ENCODE assay signal across 14 cellular contexts in genomic region chr7:19118896-19119301, GRCh38. TPM values are rescaled to one million over a fixed set of nuclear protein-coding genes. Genes with fewer than 3 reads are reported as not detected.
DNase-seq lines count a peak whose midpoint lies in the region; ATAC-seq and TF ChIP-seq lines count a peak whose summit lies in the region.
"Had no signal": no experiment of that assay in that cellular context is flagged by ENCODE, and none has a peak within 500 bp of the region (broad histone marks: within the 10 kb centered on the region; RNA-seq: fewer than 3 reads in every experiment).

No MANE protein-coding gene starts in this region.

- H3K27me3 ChIP-seq in NT2/D1 (ENCODE audit: insufficient read depth, insufficient read length), result peaks cover 73% of the 10 kb centered on the region

- in situ Hi-C loops in GM13977 (cut with MboI; ENCODE audit: low pct_unique_long_range_greater_than_20kb, low sequenced_read_pairs, unreplicated experiment), result no loop called here

- H3K9me3 ChIP-seq in NT2/D1 (ENCODE audit: insufficient read depth, low read length), result no peaks in the 10 kb centered on the region
- H3K9me3 ChIP-seq: SJCRH30 had no signal

- H3K36me3 ChIP-seq in NT2/D1 (ENCODE audit: insufficient read depth, insufficient read length, low read length), result no peaks in the 10 kb centered on the region
- H3K36me3 ChIP-seq: SJCRH30 had no signal

- H3K27ac Mint-ChIP-seq in glutamatergic neuron (ENCODE audit: unreplicated experiment) (no peak overlapping the region), progenitor cell of endocrine pancreas (no peak overlapping the region)
- H3K27ac Mint-ChIP-seq: dendritic cell treated with granulocyte-macrophage colony-stimulating factor and Interleukin-4, amounts not matched to agents 40 ng/mL and 50 ng/mL, for 4 days had no signal

- H3K27me3 Mint-ChIP-seq in glutamatergic neuron (ENCODE audit: unreplicated experiment), result peaks cover 28% of the 10 kb centered on the region
- peaks cover 73% of the 10 kb centered on the region for H3K27me3 Mint-ChIP-seq in progenitor cell of endocrine pancreas

- H3K4me1 Mint-ChIP-seq in glutamatergic neuron (ENCODE audit: low read depth, unreplicated experiment) (peaks cover 3% of the 10 kb centered on the region), progenitor cell of endocrine pancreas (ENCODE audit: low read depth) (peaks cover 3% of the 10 kb centered on the region)

- H3K9ac ChIP-seq in NT2/D1 (ENCODE audit: insufficient read length, low read depth), result peak overlapping the region; percentile 45

- ATAC-seq in HG02588 (IDR thresholded peaks at IDR 0.05; ENCODE audit: unreplicated experiment), result no peak
- no peak for ATAC-seq in GM18498 (IDR thresholded peaks at IDR 0.05; ENCODE audit: unreplicated experiment)
- ATAC-seq in HG02571 (IDR thresholded peaks at IDR 0.05; ENCODE audit: unreplicated experiment), result no peak

- peaks cover 2% of the 10 kb centered on the region for H3K4me1 ChIP-seq in NT2/D1 (ENCODE audit: insufficient read depth, insufficient read length)
- H3K4me1 ChIP-seq: SJCRH30 had no signal

- DNase-seq in ELR (ENCODE audit: low read depth) (peak; percentile 50), NT2/D1 (ENCODE audit: low read depth, low spot score) (no peak), glutamatergic neuron (peak; percentile 63), progenitor cell of endocrine pancreas (ENCODE audit: low spot score, unreplicated experiment) (no peak), GM13977 (ENCODE audit: low spot score) (no peak)
- DNase-seq: NCI-H1417 treated with DMSO at 0.1 percent for 48 hours, NCI-H526 treated with DMSO at 0.1 percent for 48 hours, SJCRH30 had no signal

- peak overlapping the region; percentile 13 for H3K4me3 ChIP-seq in NT2/D1 (ENCODE audit: insufficient read length, low read depth)
- H3K4me3 ChIP-seq: SJCRH30 had no signal

- peaks cover 6% of the 10 kb centered on the region for H3K9me3 Mint-ChIP-seq in glutamatergic neuron (ENCODE audit: unreplicated experiment)
- H3K9me3 Mint-ChIP-seq in progenitor cell of endocrine pancreas (ENCODE audit: low read depth), result no peaks in the 10 kb centered on the region
- H3K9me3 Mint-ChIP-seq: dendritic cell treated with granulocyte-macrophage colony-stimulating factor and Interleukin-4, amounts not matched to agents 40 ng/mL and 50 ng/mL, for 4 days had no signal

- no peak for TF ChIP-seq CTCF in glutamatergic neuron (IDR thresholded peaks at IDR 0.05; ENCODE audit: partially characterized antibody, unreplicated experiment)
- no peak for TF ChIP-seq CTCF in progenitor cell of endocrine pancreas (IDR thresholded peaks at IDR 0.05; ENCODE audit: unreplicated experiment)
- TF ChIP-seq CTCF in GM13977 (IDR thresholded peaks at IDR 0.05; ENCODE audit: extremely low read depth, insufficient read depth, missing control alignments), result no peak

- H3K36me3 Mint-ChIP-seq in glutamatergic neuron (ENCODE audit: unreplicated experiment) (no peaks in the 10 kb centered on the region), progenitor cell of endocrine pancreas (ENCODE audit: insufficient read depth) (no peaks in the 10 kb centered on the region)

- H3K4me3 Mint-ChIP-seq in glutamatergic neuron (ENCODE audit: unreplicated experiment), result no peak overlapping the region
- peak overlapping the region; percentile 19 for H3K4me3 Mint-ChIP-seq in progenitor cell of endocrine pancreas (ENCODE audit: low read depth)

RNA-seq across cellular contexts. Expression of gene TWIST1, which starts 1.5 kb away (rescaled TPM):
- total RNA-seq in glutamatergic neuron (ENCODE audit: unreplicated experiment) (not detected), progenitor cell of endocrine pancreas (1.8 and 2.8 TPM in 2 replicates)

RNA-seq across cellular contexts. Expression of gene FERD3L, which starts 26.3 kb away (rescaled TPM):
- total RNA-seq in glutamatergic neuron (ENCODE audit: unreplicated experiment) (0.96 TPM), progenitor cell of endocrine pancreas (not detected in 2 replicates)
- total RNA-seq: HT1080, SJCRH30, skeletal muscle tissue had no signal

Comparison
In these comparisons a context has a peak if more than half of its experiments do, and no peak if none do; other contexts are left out.
1. DNase-seq: peak in ELR (single experiment) and glutamatergic neuron (single experiment); none in NT2/D1 (single experiment), progenitor cell of endocrine pancreas (single experiment) and GM13977 (single experiment).